ENCODE assay signal across 9 cellular contexts in the genomic region with DNA sequence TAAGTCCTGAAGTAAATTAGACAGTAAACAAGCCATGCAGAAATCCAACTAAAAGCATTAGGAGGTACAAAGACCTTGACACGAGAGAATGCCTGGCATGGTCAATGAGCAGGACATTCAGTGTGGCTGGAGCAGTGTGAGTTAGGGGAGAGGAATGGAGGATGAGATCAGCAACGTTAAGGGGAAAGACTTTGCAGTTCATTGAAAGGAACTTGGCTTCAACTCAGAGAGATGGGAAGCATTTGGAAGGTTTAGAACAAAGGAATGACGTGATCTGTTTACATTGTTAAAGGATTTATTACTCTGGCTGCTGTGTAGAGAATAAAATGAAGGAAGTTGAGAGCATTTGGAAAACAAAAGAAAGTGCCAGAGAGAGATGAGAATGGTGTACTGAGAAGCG.
DNase-seq lines count a peak whose midpoint lies in the region; ATAC-seq and TF ChIP-seq lines count a peak whose summit lies in the region.
"Had no signal": no experiment of that assay in that cellular context is flagged by ENCODE, and none has a peak within 500 bp of the region (broad histone marks: within the 10 kb centered on the region; RNA-seq: fewer than 3 reads in every experiment).

No MANE protein-coding gene starts in this region.

- CTCF ChIA-PET in RWPE1 (lab: Yijun Ruan, JAX): interaction anchor here (0.7 kb wide), 1 partner anchor 157 kb away, joined by 5 read pairs; no protein-coding TSS in a partner anchor

- POLR2A ChIA-PET in RWPE1 (lab: Yijun Ruan, JAX; ENCODE audit: low non-redundant PET): no interaction called here

- no peak overlapping the region for H3K4me3 ChIP-seq in skeletal muscle cell (ENCODE audit: low read depth, low read length)
- H3K4me3 ChIP-seq: psoas muscle had no signal

- ATAC-seq in GM21360 (IDR thresholded peaks at IDR 0.05; ENCODE audit: unreplicated experiment): no peak

- DNase-seq in NCI-H1417 (lab: John Stamatoyannopoulos, UW) (peak in 2 of 3 experiments; percentile 1 to 31), NCI-H1417 treated with DMSO at 0.1 percent for 48 hours (lab: John Stamatoyannopoulos, UW) (no peak), RWPE1 (ENCODE audit: low spot score) (peak; percentile 10), fibroblast of the conjunctiva (ENCODE audit: low read depth) (peak; percentile 55), skeletal muscle cell (ENCODE audit: low read depth) (peak; percentile 90), GF-D8 (lab: John Stamatoyannopoulos, UW) (no peak), NCI-H526 treated with DMSO at 0.1 percent for 48 hours (lab: John Stamatoyannopoulos, UW) (no peak)
- DNase-seq: psoas muscle had no signal

- no peak overlapping the region for H3K27ac ChIP-seq in RWPE1
- H3K27ac ChIP-seq: psoas muscle had no signal

- no peak for TF ChIP-seq CTCF in RWPE1 (conservative IDR thresholded peaks at IDR 0.05; ENCODE audit: low read depth)

Comparison
In these comparisons a context has a peak if more than half of its experiments do, and no peak if none do; other contexts are left out.
1. DNase-seq: peak in NCI-H1417 (2 of 3), RWPE1 (single experiment), fibroblast of the conjunctiva (single experiment) and skeletal muscle cell (single experiment); none in NCI-H1417 treated with DMSO at 0.1 percent for 48 hours (single experiment), GF-D8 (single experiment) and NCI-H526 treated with DMSO at 0.1 percent for 48 hours (single experiment).